ENCODE assay signal across 21 cellular contexts in the genomic region with DNA sequence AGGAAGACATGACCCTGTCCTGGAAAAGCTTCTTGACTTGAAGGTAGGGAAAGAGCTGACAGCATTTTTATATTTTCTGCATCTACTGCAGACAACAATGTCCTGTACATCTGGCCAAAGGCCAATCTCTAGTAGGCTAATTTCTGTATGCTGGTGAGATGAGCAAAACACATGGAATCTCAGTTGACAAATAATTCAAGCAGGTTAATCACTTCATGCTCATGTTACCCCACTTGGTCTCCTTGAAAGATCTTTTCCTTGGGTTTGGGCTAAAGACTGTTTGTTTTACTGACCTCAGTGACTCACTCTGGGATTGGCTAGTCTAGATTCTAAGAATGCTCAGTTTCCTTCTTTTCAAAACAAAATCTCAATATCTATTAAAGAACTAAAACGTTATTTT.
DNase-seq lines count a peak whose midpoint lies in the region; ATAC-seq, FAIRE-seq and TF ChIP-seq lines count a peak whose summit lies in the region.
"Had no signal": no experiment of that assay in that cellular context is flagged by ENCODE, and none has a peak within 500 bp of the region (broad histone marks: within the 10 kb centered on the region; RNA-seq: fewer than 3 reads in every experiment).

No MANE protein-coding gene starts in this region.

- TF ChIP-seq EP300 in sigmoid colon (IDR thresholded peaks at IDR 0.05) = no peak

- TF ChIP-seq CTCF in AG10803 (conservative IDR thresholded peaks at IDR 0.05; ENCODE audit: low read length) (no peak), IMR-90 (conservative IDR thresholded peaks at IDR 0.05; ENCODE audit: low read depth, low read length) (no peak), bronchial epithelial cell (IDR thresholded peaks at IDR 0.05; ENCODE audit: insufficient read depth, low read length, severe bottlenecking) (no peak), sigmoid colon (IDR thresholded peaks at IDR 0.05) (no peak)

- no peak for TF ChIP-seq RAD21 in IMR-90 (IDR thresholded peaks at IDR 0.05; ENCODE audit: low read length)

- TF ChIP-seq POLR2A in IMR-90 (IDR thresholded peaks at IDR 0.05; ENCODE audit: low read depth, low read length) (no peak), sigmoid colon (IDR thresholded peaks at IDR 0.05) (no peak)

- intact Hi-C loops in IMR-90 (cut with micrococcal nuclease) (no loop called here), sigmoid colon (cut with DNase I) (no loop called here)

- no peak overlapping the region for H3K18ac ChIP-seq in IMR-90 (ENCODE audit: low read depth, low read length)

- no peaks in the 10 kb centered on the region for H3K27me3 ChIP-seq in IMR-90 (ENCODE audit: control insufficient read depth, insufficient read depth, low read length)
- no peaks in the 10 kb centered on the region for H3K27me3 ChIP-seq in bronchial epithelial cell (ENCODE audit: control insufficient read depth, insufficient read depth, low read length)
- H3K27me3 ChIP-seq in sigmoid colon = no peaks in the 10 kb centered on the region
- H3K27me3 ChIP-seq: gastrocnemius medialis, upper lobe of left lung had no signal

- H3K9me1 ChIP-seq in IMR-90 (ENCODE audit: insufficient read depth, low read length) = peaks cover 5% of the 10 kb centered on the region

- H3K36me3 ChIP-seq in IMR-90 (ENCODE audit: control insufficient read depth, insufficient read depth, low read length) (no peaks in the 10 kb centered on the region), bronchial epithelial cell (ENCODE audit: control insufficient read depth, insufficient read depth, low read length) (no peaks in the 10 kb centered on the region), sigmoid colon (no peaks in the 10 kb centered on the region)
- H3K36me3 ChIP-seq: gastrocnemius medialis, upper lobe of left lung had no signal

- ATAC-seq in IMR-90 (ENCODE audit: low read depth) = peak; percentile 96
- ATAC-seq in HG03460 (IDR thresholded peaks at IDR 0.05; ENCODE audit: unreplicated experiment) = no peak
- ATAC-seq: gastrocnemius medialis, HCT116 had no signal

- no peak for FAIRE-seq in bronchial epithelial cell (lab: Jason Lieb, UNC)

- no peak overlapping the region for H3K23ac ChIP-seq in IMR-90 (ENCODE audit: low read depth, low read length)

- no peak overlapping the region for H2BK5ac ChIP-seq in IMR-90 (ENCODE audit: low read depth, low read length, poor library complexity, severe bottlenecking)

- in situ Hi-C loops in IMR-90 (cut with MboI; ENCODE audit: low sequenced_read_pairs) = no loop called here

- H3K4me3 ChIP-seq in AG10803 (ENCODE audit: low read length) (no peak overlapping the region), IMR-90 (ENCODE audit: insufficient read depth, low read depth, low read length) (no peak overlapping the region), bronchial epithelial cell (ENCODE audit: low read depth, low read length) (no peak overlapping the region), sigmoid colon (no peak overlapping the region)
- H3K4me3 ChIP-seq: coronary artery, gastrocnemius medialis, upper lobe of left lung had no signal

- no peak overlapping the region for H4K5ac ChIP-seq in IMR-90 (ENCODE audit: low read depth, low read length)

- H2BK120ac ChIP-seq in IMR-90 (ENCODE audit: low read depth, low read length) = no peak overlapping the region

- WGBS in IMR-90 (ENCODE audit: extremely low coverage in 2 of 2, insufficient read length in 1 of 2), 2 experiments = no CpG with 5 or more reads among the region's 1 CpG
- 46 to 73% methylated on average over 1 of the region's 1 CpG for WGBS in sigmoid colon, 2 donors

- DNase-seq in AG10803 (ENCODE audit: low read depth) (peak; percentile 23), IMR-90 (peak; percentile 62), bronchial epithelial cell (ENCODE audit: low read depth) (peak; percentile 73), kidney tubule cell (ENCODE audit: low spot score) (peak; percentile 89), CD1c-positive myeloid dendritic cell (ENCODE audit: extremely low spot score) (no peak), sigmoid colon (no peak)
- DNase-seq in stimulated activated CD4-positive, alpha-beta T cell treated with anti-CD3 and anti-CD28 coated beads, Interleukin-2, amount 100 ng/mL, for 24 hours = no peak
- DNase-seq: activated CD4-positive, alpha-beta T cell treated with anti-CD3 and anti-CD28 coated beads, Interleukin-2, amount 10 ng/mL, durations not matched to agents 24 days and 14 days; activated CD8-positive, alpha-beta memory T cell treated with anti-CD3 and anti-CD28 coated beads, Interleukin-2, amount 50 U/mL, for 4 hours; activated gamma-delta T cell; DND-41; gastrocnemius medialis; NCI-H1436; NCI-H510A; retina; stimulated activated naive CD4-positive, alpha-beta T cell treated with Interleukin-2 at 50 U/mL for 16 hours; upper lobe of left lung had no signal

- no peak overlapping the region for H3K4ac ChIP-seq in IMR-90 (ENCODE audit: low read depth, low read length)

- no peak overlapping the region for H3K14ac ChIP-seq in IMR-90 (replicated peaks; ENCODE audit: low read depth, low read length)

- no peak overlapping the region for H3K4me2 ChIP-seq in IMR-90 (ENCODE audit: low read depth, low read length)

- no peaks in the 10 kb centered on the region for H3K79me1 ChIP-seq in IMR-90 (ENCODE audit: low read depth in 1 of 2, low read length in 2 of 2)

- no peak overlapping the region for H3K27ac ChIP-seq in IMR-90 (ENCODE audit: insufficient read depth, low read length)
- H3K27ac ChIP-seq in sigmoid colon = no peak overlapping the region
- H3K27ac ChIP-seq: coronary artery, gastrocnemius medialis, RWPE1, upper lobe of left lung had no signal

- no peak overlapping the region for H3K56ac ChIP-seq in IMR-90 (ENCODE audit: extremely low read depth, insufficient read depth, low read length)

- no peak overlapping the region for H2AK5ac ChIP-seq in IMR-90 (ENCODE audit: low read depth, low read length)

- POLR2A ChIA-PET in IMR-90 (lab: Charles Lee; ENCODE audit: unreplicated experiment) = no interaction called here

- H2BK15ac ChIP-seq in IMR-90 (ENCODE audit: low read depth, low read length) = no peak overlapping the region

- H3K9me3 ChIP-seq in IMR-90 (ENCODE audit: control insufficient read depth, insufficient read depth, low read length) (no peaks in the 10 kb centered on the region), sigmoid colon (no peaks in the 10 kb centered on the region)
- H3K9me3 ChIP-seq: gastrocnemius medialis, upper lobe of left lung had no signal

- dilution Hi-C loops in IMR-90 (cut with HindIII; ENCODE audit: low sequenced_read_pairs, unreplicated experiment) = no loop called here

- no TSS peak for BruUV-seq in IMR-90 (replicated peaks; lab: Mats Ljungman, UMichigan)

- CTCF ChIA-PET in IMR-90 (lab: Yijun Ruan, JAX) = no interaction called here

- H4K91ac ChIP-seq in IMR-90 (ENCODE audit: insufficient read depth, low read depth, low read length) = no peak overlapping the region

- H4K20me1 ChIP-seq in IMR-90 (ENCODE audit: insufficient read depth, low read length) = no peaks in the 10 kb centered on the region

- H2AFZ ChIP-seq in IMR-90 (replicated peaks; ENCODE audit: low read length, poor library complexity) = no peak overlapping the region

- H2BK20ac ChIP-seq in IMR-90 (ENCODE audit: low read depth, low read length) = no peak overlapping the region

- no peak overlapping the region for H3K9ac ChIP-seq in IMR-90 (ENCODE audit: low read depth, low read length)

- no peak overlapping the region for H2AK9ac ChIP-seq in IMR-90 (replicated peaks; ENCODE audit: low read depth, low read length, poor library complexity)

- H4K8ac ChIP-seq in IMR-90 (ENCODE audit: low read depth in 2 of 2, low read length in 2 of 2) = no peak overlapping the region

- 0 out of 2 replicates have a peak, but pooled peaks cover 1% of the 10 kb centered on the region for H3K4me1 ChIP-seq in IMR-90 (ENCODE audit: control insufficient read depth, insufficient read depth, low read length)
- H3K4me1 ChIP-seq in sigmoid colon = no peaks in the 10 kb centered on the region
- H3K4me1 ChIP-seq: upper lobe of left lung had no signal

TF ChIP-seq in IMR-90, 13 proteins besides CTCF, POLR2A, EP300 and RAD21:
- TF ChIP-seq RCOR1 (IDR thresholded peaks at IDR 0.05; ENCODE audit: insufficient replicate concordance, low read length) (no peak), SMC3 (IDR thresholded peaks at IDR 0.05; ENCODE audit: low read depth, low read length) (no peak), CHD1 (IDR thresholded peaks at IDR 0.05; ENCODE audit: low read depth, low read length) (no peak), MAFK (IDR thresholded peaks at IDR 0.05; ENCODE audit: low read depth, low read length) (no peak), FOS (IDR thresholded peaks at IDR 0.05; ENCODE audit: low read depth, low read length) (no peak)
- TF ChIP-seq, protein P1, sequence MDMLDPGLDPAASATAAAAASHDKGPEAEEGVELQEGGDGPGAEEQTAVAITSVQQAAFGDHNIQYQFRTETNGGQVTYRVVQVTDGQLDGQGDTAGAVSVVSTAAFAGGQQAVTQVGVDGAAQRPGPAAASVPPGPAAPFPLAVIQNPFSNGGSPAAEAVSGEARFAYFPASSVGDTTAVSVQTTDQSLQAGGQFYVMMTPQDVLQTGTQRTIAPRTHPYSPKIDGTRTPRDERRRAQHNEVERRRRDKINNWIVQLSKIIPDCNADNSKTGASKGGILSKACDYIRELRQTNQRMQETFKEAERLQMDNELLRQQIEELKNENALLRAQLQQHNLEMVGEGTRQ (IDR thresholded peaks at IDR 0.05; ENCODE audit: low read depth, low read length) = no peak
- TF ChIP-seq, protein P2, sequence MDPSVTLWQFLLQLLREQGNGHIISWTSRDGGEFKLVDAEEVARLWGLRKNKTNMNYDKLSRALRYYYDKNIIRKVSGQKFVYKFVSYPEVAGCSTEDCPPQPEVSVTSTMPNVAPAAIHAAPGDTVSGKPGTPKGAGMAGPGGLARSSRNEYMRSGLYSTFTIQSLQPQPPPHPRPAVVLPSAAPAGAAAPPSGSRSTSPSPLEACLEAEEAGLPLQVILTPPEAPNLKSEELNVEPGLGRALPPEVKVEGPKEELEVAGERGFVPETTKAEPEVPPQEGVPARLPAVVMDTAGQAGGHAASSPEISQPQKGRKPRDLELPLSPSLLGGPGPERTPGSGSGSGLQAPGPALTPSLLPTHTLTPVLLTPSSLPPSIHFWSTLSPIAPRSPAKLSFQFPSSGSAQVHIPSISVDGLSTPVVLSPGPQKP (IDR thresholded peaks at IDR 0.05; ENCODE audit: borderline replicate concordance, low read depth, low read length) = no peak

Comparison
In these comparisons a context has a peak if more than half of its experiments do, and no peak if none do; other contexts are left out.
1. DNase-seq: peak in AG10803 (single experiment), IMR-90 (single experiment), bronchial epithelial cell (single experiment) and kidney tubule cell (single experiment); none in stimulated activated CD4-positive, alpha-beta T cell treated with anti-CD3 and anti-CD28 coated beads, Interleukin-2, amount 100 ng/mL, for 24 hours (0 of 2), CD1c-positive myeloid dendritic cell (single experiment) and sigmoid colon (single experiment).